ENCODE assay signal across 8 cellular contexts in the genomic region with DNA sequence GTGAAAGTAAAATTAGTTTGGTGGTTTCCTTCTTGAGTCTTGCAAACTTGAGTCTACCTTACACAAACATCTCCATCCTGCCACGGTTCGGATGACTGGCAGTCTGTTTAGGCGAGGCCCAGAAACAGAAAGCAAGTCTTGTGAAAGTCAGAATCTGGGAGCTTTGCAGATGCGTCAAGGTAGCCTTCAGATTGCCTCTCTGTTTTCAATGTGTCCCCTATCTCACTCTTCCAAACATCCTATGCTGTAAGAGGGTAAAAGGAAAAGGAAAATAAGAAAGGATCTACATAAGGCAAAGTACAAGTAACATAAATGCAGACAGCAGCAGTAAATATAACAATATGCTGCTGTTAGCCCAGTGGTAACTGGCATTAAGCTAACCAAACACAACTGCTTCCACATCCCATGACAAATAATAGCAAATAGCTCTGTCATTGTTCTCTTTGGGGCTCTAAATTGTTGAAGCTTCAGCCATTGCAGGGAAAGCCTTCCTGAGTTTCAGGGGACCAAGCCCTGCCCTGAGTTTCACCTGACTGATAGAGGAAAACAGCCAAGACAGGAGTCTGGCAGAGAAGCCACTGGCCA. TPM values are rescaled to one million over a fixed set of nuclear protein-coding genes. Genes with fewer than 3 reads are reported as not detected.
DNase-seq lines count a peak whose midpoint lies in the region; ATAC-seq and TF ChIP-seq lines count a peak whose summit lies in the region.

No MANE protein-coding gene starts in this region.

- H3K36me3 ChIP-seq in MG63: no peaks in the 10 kb centered on the region

- DNase-seq in NK-92 treated with Interleukin-12 subunit alpha and Interleukin-12 subunit beta, amount 100 ng/mL, for 24 hours (lab: John Stamatoyannopoulos, UW): peak; percentile 61
- DNase-seq in NK-92 (lab: John Stamatoyannopoulos, UW; ENCODE audit: unreplicated experiment): no peak
- peak; percentile 22 for DNase-seq in activated CD8-positive, alpha-beta memory T cell treated with anti-CD3 and anti-CD28 coated beads, Interleukin-2, amount 50 U/mL, for 1 hour (ENCODE audit: extremely low read depth)
- DNase-seq in fibroblast of peridontal ligament (ENCODE audit: extremely low read depth): peak; percentile 29
- peak; percentile 77 for DNase-seq in stimulated activated CD4-positive, alpha-beta T cell treated with anti-CD3 and anti-CD28 coated beads, Interleukin-4, amount 100 ng/mL, for 24 hours
- DNase-seq in MG63: no peak
- DNase-seq in HEK293T (ENCODE audit: extremely low spot score): no peak

- peak; percentile 64 for ATAC-seq in HG03457 (IDR thresholded peaks at IDR 0.05; ENCODE audit: unreplicated experiment)

- H3K4me3 ChIP-seq in MG63: no peak overlapping the region

- no peaks in the 10 kb centered on the region for H3K27me3 ChIP-seq in MG63

- CTCF ChIA-PET in HEK293T (lab: Yijun Ruan, JAX): interaction anchor here (0.8 kb wide), 1 partner anchor 35 kb away, joined by 8 read pairs; no protein-coding TSS in a partner anchor

- no peaks in the 10 kb centered on the region; the same call in 1 of the 2 replicates for H3K9me3 ChIP-seq in MG63

- POLR2A ChIA-PET in HEK293T (lab: Yijun Ruan, JAX): no interaction called here

TF ChIP-seq in HEK293T, 16 proteins besides CTCF, POLR2A, EP300 and RAD21:
- TF ChIP-seq ELF4 (IDR thresholded peaks at IDR 0.05) (no peak), TARDBP (IDR thresholded peaks at IDR 0.05) (no peak), BHLHE40 (IDR thresholded peaks at IDR 0.05; ENCODE audit: borderline replicate concordance) (no peak), NFRKB (IDR thresholded peaks at IDR 0.05) (no peak)
TF ChIP-seq in HEK293T: peak in this region for 0.

RNA-seq across cellular contexts. Expression of gene C1orf105, which starts 26.2 kb away (rescaled TPM):
- not detected in 2 replicates for total RNA-seq in MG63 (2014; rRNA removed; shearing (Covaris generic); ENCODE audit: low replicate concordance)

RNA-seq across cellular contexts. Expression of gene PIGC, which starts 49.6 kb away (rescaled TPM):
- total RNA-seq in MG63 (2014; rRNA removed; shearing (Covaris generic); ENCODE audit: low replicate concordance): 19.6 and 30.6 TPM in 2 replicates

Comparison
In these comparisons a context has a peak if more than half of its experiments do, and no peak if none do; other contexts are left out.
1. DNase-seq: peak in NK-92 treated with Interleukin-12 subunit alpha and Interleukin-12 subunit beta, amount 100 ng/mL, for 24 hours (single experiment), activated CD8-positive, alpha-beta memory T cell treated with anti-CD3 and anti-CD28 coated beads, Interleukin-2, amount 50 U/mL, for 1 hour (single experiment), fibroblast of peridontal ligament (single experiment) and stimulated activated CD4-positive, alpha-beta T cell treated with anti-CD3 and anti-CD28 coated beads, Interleukin-4, amount 100 ng/mL, for 24 hours (single experiment); none in NK-92 (single experiment), MG63 (single experiment) and HEK293T (single experiment).